Comparison of ENCODE assay signal across 10 cellular contexts in the genomic region with DNA sequence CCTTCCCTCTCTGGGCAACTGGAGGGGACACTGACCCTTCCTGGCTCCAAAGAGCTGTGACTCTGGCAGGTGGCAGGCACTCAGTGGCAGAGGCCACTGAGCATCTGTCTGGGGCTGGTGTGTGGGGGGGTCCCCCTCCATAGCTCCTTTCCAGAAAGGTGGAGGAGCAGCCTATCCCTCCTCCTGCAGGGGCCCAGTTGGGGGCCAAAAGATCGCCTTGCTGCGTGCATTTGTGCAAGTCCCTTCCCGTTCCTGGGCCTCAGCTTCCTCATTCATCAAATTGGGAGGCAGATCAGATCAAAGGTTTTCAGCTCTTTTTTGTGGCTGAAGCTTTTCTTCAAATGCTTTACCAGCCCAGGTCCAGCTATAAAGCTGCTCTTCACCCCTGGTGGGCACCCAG.
"Had no signal": no experiment of that assay in that cellular context is flagged by ENCODE, and none has a peak within 500 bp of the region (broad histone marks: within the 10 kb centered on the region; RNA-seq: fewer than 3 reads in every experiment).

No MANE protein-coding gene starts in this region.

- H3K36me3 ChIP-seq: breast epithelium, neural progenitor cell, tibial nerve had no signal

- ATAC-seq: activated T-cell treated with anti-CD3 and anti-CD28 coated beads, Interleukin-2, amount 50 U/mL, for 4 hours; left ventricle myocardium superior; stimulated activated memory B cell treated with anti-CD40 and anti-IgM and Interleukin-4, amounts not matched to agents 10 μg/mL and 1 μg/mL and 100 μg/mL, for 72 hours had no signal

- H3K79me2 ChIP-seq: hepatocyte had no signal

- H3K36me3 Mint-ChIP-seq: activated naive CD8-positive, alpha-beta T cell treated with anti-CD3 and anti-CD28 coated beads, Interleukin-2, amount 10 ng/mL, durations not matched to agents 7 days and 5 days; neural progenitor cell; stimulated activated memory B cell treated with anti-CD40 and anti-IgM and Interleukin-4, amounts not matched to agents 10 μg/mL and 1 μg/mL and 100 μg/mL, for 72 hours had no signal

- H3K27ac Mint-ChIP-seq: activated naive CD8-positive, alpha-beta T cell treated with anti-CD3 and anti-CD28 coated beads, Interleukin-2, amount 10 ng/mL, durations not matched to agents 7 days and 5 days; neural progenitor cell had no signal

- H3K4me3 ChIP-seq: breast epithelium, hepatocyte, neural progenitor cell, tibial nerve had no signal

- H3K4me1 ChIP-seq: breast epithelium had no signal

- H3K9ac ChIP-seq: neural progenitor cell had no signal

- H3K27me3 ChIP-seq: hepatocyte had no signal

- H3K4me3 Mint-ChIP-seq: activated naive CD8-positive, alpha-beta T cell treated with anti-CD3 and anti-CD28 coated beads, Interleukin-2, amount 10 ng/mL, durations not matched to agents 7 days and 5 days; activated T-cell treated with anti-CD3 and anti-CD28 coated beads, Interleukin-2, amount 50 U/mL, for 4 hours; stimulated activated memory B cell treated with anti-CD40 and anti-IgM and Interleukin-4, amounts not matched to agents 10 μg/mL and 1 μg/mL and 100 μg/mL, for 72 hours had no signal

- H3K27me3 Mint-ChIP-seq: activated naive CD8-positive, alpha-beta T cell treated with anti-CD3 and anti-CD28 coated beads, Interleukin-2, amount 10 ng/mL, durations not matched to agents 7 days and 5 days; stimulated activated memory B cell treated with anti-CD40 and anti-IgM and Interleukin-4, amounts not matched to agents 10 μg/mL and 1 μg/mL and 100 μg/mL, for 72 hours had no signal

- H3K27ac ChIP-seq: hepatocyte, neural progenitor cell had no signal

- H3K4me2 ChIP-seq: hepatocyte, neural progenitor cell had no signal

- H3K9me3 ChIP-seq: breast epithelium, tibial nerve had no signal

- DNase-seq: activated CD4-positive, alpha-beta T cell treated with anti-CD3 and anti-CD28 coated beads for 1 hour; activated CD4-positive, alpha-beta T cell treated with anti-CD3 and anti-CD28 coated beads, Interleukin-2, amount 50 U/mL, for 48 hours; activated naive CD8-positive, alpha-beta T cell treated with anti-CD3 and anti-CD28 coated beads, Interleukin-2, amount 10 ng/mL, durations not matched to agents 7 days and 5 days; activated T-cell treated with anti-CD3 and anti-CD28 coated beads, Interleukin-2, amount 50 U/mL, for 4 hours; left ventricle myocardium superior had no signal

- H3K9me3 Mint-ChIP-seq: activated naive CD8-positive, alpha-beta T cell treated with anti-CD3 and anti-CD28 coated beads, Interleukin-2, amount 10 ng/mL, durations not matched to agents 7 days and 5 days; activated T-cell treated with anti-CD3 and anti-CD28 coated beads, Interleukin-2, amount 50 U/mL, for 4 hours; neural progenitor cell; stimulated activated memory B cell treated with anti-CD40 and anti-IgM and Interleukin-4, amounts not matched to agents 10 μg/mL and 1 μg/mL and 100 μg/mL, for 72 hours had no signal

- H2AFZ ChIP-seq: hepatocyte, neural progenitor cell had no signal
